9 cellular contexts compared by ENCODE assay signal in genomic region chr10:93462881-93463280, GRCh38. TPM values are rescaled to one million over a fixed set of nuclear protein-coding genes. Genes with fewer than 3 reads are reported as not detected.
DNase-seq lines count a peak whose midpoint lies in the region; ATAC-seq lines count a peak whose summit lies in the region.
"Had no signal": no experiment of that assay in that cellular context is flagged by ENCODE, and none has a peak within 500 bp of the region (broad histone marks: within the 10 kb centered on the region; RNA-seq: fewer than 3 reads in every experiment).

No MANE protein-coding gene starts in this region.

- H3K4me3 Mint-ChIP-seq in activated naive CD8-positive, alpha-beta T cell treated with anti-CD3 and anti-CD28 coated beads for 36 hours: no peak overlapping the region
- no peak overlapping the region for H3K4me3 Mint-ChIP-seq in memory B cell
- H3K4me3 Mint-ChIP-seq: neural crest cell had no signal

- peak; percentile 6 for DNase-seq in stimulated activated CD4-positive, alpha-beta T cell treated with anti-CD3 and anti-CD28 coated beads, Interleukin-12 subunit alpha, Interleukin-12 subunit beta, amount 100 ng/mL, for 4 hours
- no peak for DNase-seq in stimulated activated CD4-positive, alpha-beta T cell treated with anti-CD3 and anti-CD28 coated beads, Interleukin-4, amount 100 ng/mL, for 4 hours
- DNase-seq in activated naive CD8-positive, alpha-beta T cell treated with anti-CD3 and anti-CD28 coated beads for 36 hours: peak; percentile 16
- DNase-seq in memory B cell (ENCODE audit: low spot score in 2 of 2): no peak
- DNase-seq in NCI-H146 (lab: John Stamatoyannopoulos, UW): no peak
- no peak for DNase-seq in COLO829 (ENCODE audit: low spot score)

- peak overlapping the region; percentile 3 for H3K27ac Mint-ChIP-seq in activated naive CD8-positive, alpha-beta T cell treated with anti-CD3 and anti-CD28 coated beads for 36 hours
- H3K27ac Mint-ChIP-seq in memory B cell: no peak overlapping the region

- H3K27me3 Mint-ChIP-seq in activated naive CD8-positive, alpha-beta T cell treated with anti-CD3 and anti-CD28 coated beads for 36 hours: no peaks in the 10 kb centered on the region
- peaks cover 7% of the 10 kb centered on the region for H3K27me3 Mint-ChIP-seq in memory B cell

- ATAC-seq in memory B cell (ENCODE audit: low read depth): peak; percentile 22
- no peak for ATAC-seq in GM18868 (IDR thresholded peaks at IDR 0.05; ENCODE audit: unreplicated experiment)
- no peak for ATAC-seq in GM19351 (IDR thresholded peaks at IDR 0.05; ENCODE audit: unreplicated experiment)

- H3K9me3 Mint-ChIP-seq in activated naive CD8-positive, alpha-beta T cell treated with anti-CD3 and anti-CD28 coated beads for 36 hours: no peaks in the 10 kb centered on the region
- H3K9me3 Mint-ChIP-seq in memory B cell: no peaks in the 10 kb centered on the region
- H3K9me3 Mint-ChIP-seq: neural crest cell had no signal

- peaks cover 7% of the 10 kb centered on the region for H3K36me3 Mint-ChIP-seq in activated naive CD8-positive, alpha-beta T cell treated with anti-CD3 and anti-CD28 coated beads for 36 hours
- no peaks in the 10 kb centered on the region for H3K36me3 Mint-ChIP-seq in memory B cell

- H3K4me1 Mint-ChIP-seq in activated naive CD8-positive, alpha-beta T cell treated with anti-CD3 and anti-CD28 coated beads for 36 hours: peaks cover 9% of the 10 kb centered on the region
- peaks cover 10% of the 10 kb centered on the region for H3K4me1 Mint-ChIP-seq in memory B cell

RNA-seq across cellular contexts. Expression of gene MYOF, which starts 19.3 kb away (rescaled TPM):
- total RNA-seq in activated naive CD8-positive, alpha-beta T cell treated with anti-CD3 and anti-CD28 coated beads for 36 hours: 10 to 100 TPM; 22.1 to 22.8 TPM

RNA-seq across cellular contexts. Expression of gene CEP55, which starts 33.5 kb away (rescaled TPM):
- total RNA-seq in activated naive CD8-positive, alpha-beta T cell treated with anti-CD3 and anti-CD28 coated beads for 36 hours: 10 to 100 TPM; 47.6 to 52.0 TPM

Comparison
In these comparisons a context has a peak if more than half of its experiments do, and no peak if none do; other contexts are left out.
1. DNase-seq: peak in stimulated activated CD4-positive, alpha-beta T cell treated with anti-CD3 and anti-CD28 coated beads, Interleukin-12 subunit alpha, Interleukin-12 subunit beta, amount 100 ng/mL, for 4 hours (single experiment) and activated naive CD8-positive, alpha-beta T cell treated with anti-CD3 and anti-CD28 coated beads for 36 hours (single experiment); none in stimulated activated CD4-positive, alpha-beta T cell treated with anti-CD3 and anti-CD28 coated beads, Interleukin-4, amount 100 ng/mL, for 4 hours (0 of 2), memory B cell (0 of 2), NCI-H146 (single experiment) and COLO829 (single experiment).